ENCODE assay signal across 18 cellular contexts in genomic region chr2:130188432-130188792, GRCh38. TPM values are rescaled to one million over a fixed set of nuclear protein-coding genes. Genes with fewer than 3 reads are reported as not detected.
"Had no signal": no experiment of that assay in that cellular context is flagged by ENCODE, and none has a peak within 500 bp of the region (broad histone marks: within the 10 kb centered on the region; RNA-seq: fewer than 3 reads in every experiment).

No MANE protein-coding gene starts in this region.

RNA-seq across cellular contexts. Expression of gene TUBA3E, which starts 9.8 kb away (rescaled TPM):
- total RNA-seq: esophagus mucosa; gastrocnemius medialis; glomerular endothelial cell; kidney; left lobe of liver; liver; lung; mesothelial cell of epicardium; mucosa of descending colon; natural killer cell treated with Interleukin-12 subunit alpha and Interleukin-12 subunit beta and Interleukin-15 and Interleukin-18, amount 100 ng/mL, for 72 hours; osteoblast; sciatic nerve; smooth muscle cell; stomach; subcutaneous adipose tissue; temporal lobe; ureter had no signal

RNA-seq across cellular contexts. Expression of gene CCDC74B, which starts 43.5 kb away (rescaled TPM):
- total RNA-seq: left lobe of liver had no signal

RNA-seq across cellular contexts. Expression of gene POTEF, which starts 59.4 kb away (rescaled TPM):
- total RNA-seq: esophagus mucosa; gastrocnemius medialis; heart left ventricle; kidney; left lobe of liver; liver; mucosa of descending colon; natural killer cell treated with Interleukin-12 subunit alpha and Interleukin-12 subunit beta and Interleukin-15 and Interleukin-18, amount 100 ng/mL, for 72 hours; osteoblast; subcutaneous adipose tissue; temporal lobe; ureter had no signal
